ENCODE assay signal across 12 cellular contexts in the genomic region with DNA sequence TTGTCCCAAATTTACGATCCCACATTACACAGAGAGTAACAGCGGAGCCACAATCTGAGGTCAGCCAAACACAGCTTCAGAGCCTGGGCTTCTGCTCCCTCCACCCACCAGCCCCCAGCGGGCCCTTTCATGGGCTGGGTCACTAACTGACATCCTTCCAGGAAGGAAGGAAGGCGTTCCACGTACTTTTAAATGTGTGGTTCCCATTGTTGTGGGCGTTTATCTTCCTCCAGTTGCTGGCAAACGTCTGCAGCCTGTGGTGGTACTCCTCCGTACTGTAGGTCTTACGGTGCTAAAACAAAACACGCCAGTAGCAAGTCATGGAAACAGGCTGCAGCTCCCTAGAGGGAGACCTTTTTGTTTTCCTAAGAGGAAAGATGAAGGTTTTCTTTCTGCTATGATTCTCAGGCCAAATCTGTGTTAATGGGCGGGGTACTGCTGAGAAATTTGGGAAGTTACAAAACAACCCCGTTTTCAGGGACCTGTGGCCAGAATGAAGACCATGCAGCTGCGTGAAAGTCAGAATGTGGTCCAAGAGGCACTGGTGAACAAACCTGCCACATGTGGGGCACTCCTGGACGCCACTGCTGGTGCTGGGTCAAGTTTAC. TPM values are rescaled to one million over a fixed set of nuclear protein-coding genes. Genes with fewer than 3 reads are reported as not detected.
A peak's percentile ranks its signal among the peaks of the same experiment; 100 is the strongest.
DNase-seq lines count a peak whose midpoint lies in the region; ATAC-seq, FAIRE-seq and TF ChIP-seq lines count a peak whose summit lies in the region.
"Had no signal": no experiment of that assay in that cellular context is flagged by ENCODE, and none has a peak within 500 bp of the region (broad histone marks: within the 10 kb centered on the region; RNA-seq: fewer than 3 reads in every experiment).

No MANE protein-coding gene starts in this region.

- no peak for ATAC-seq in HepG2
- no peak for ATAC-seq in left lung
- no peak for ATAC-seq in GM18858 (IDR thresholded peaks at IDR 0.05; ENCODE audit: unreplicated experiment)
- no peak for ATAC-seq in GM18505 (IDR thresholded peaks at IDR 0.05; ENCODE audit: unreplicated experiment)
- ATAC-seq: esophagus mucosa had no signal

- TF ChIP-seq EP300 in HepG2 (IDR thresholded peaks at IDR 0.05; ENCODE audit: low read depth in 2 of 2, low read length in 2 of 2) (no peak), HepG2 (CRISPR knock-in tag; IDR thresholded peaks at IDR 0.05; ENCODE audit: borderline replicate concordance) (no peak)

- H2AFZ ChIP-seq in HepG2 (ENCODE audit: low read length) = no peak overlapping the region

- no peak for DNase-seq in HepG2 (ENCODE audit: low spot score)
- no peak for DNase-seq in activated T-helper 2 cell treated with anti-CD3 and anti-CD28 coated beads, Interferon-gamma antibody, Interleukin-2, Interleukin-4, amounts not matched to agents 10 μg/mL and 5 μg/mL and 100 μg/mL, durations not matched to agents 14 hours and 24 hours and 36 hours (ENCODE audit: low spot score)
- no peak for DNase-seq in left lung
- DNase-seq in vagina (ENCODE audit: extremely low spot score in 2 of 2) = no peak
- no peak for DNase-seq in HuH-7 (ENCODE audit: low spot score)
- DNase-seq: NCI-H2107, SW 1271 had no signal

- H3K27ac ChIP-seq in liver (ENCODE audit: low read depth in 1 of 2, low read length in 2 of 2) (no peak overlapping the region), HepG2 (ENCODE audit: extremely low read length, insufficient read depth, low read length) (no peak overlapping the region), left lung (peak overlapping the region; percentile 28 to 92), vagina (peak overlapping the region; percentile 15)

- peaks cover 8 to 22% (median 19%) of the 10 kb centered on the region in 4 donors for H3K4me1 ChIP-seq in liver (ENCODE audit: control insufficient read depth in 4 of 4, insufficient read depth in 4 of 4, low read length in 3 of 4)
- peaks cover 1% of the 10 kb centered on the region; the same call in 1 of the 2 replicates for H3K4me1 ChIP-seq in HepG2 (ENCODE audit: insufficient read depth, low read length)
- H3K4me1 ChIP-seq in left lung = peaks cover 16 to 81% of the 10 kb centered on the region in 2 donors
- H3K4me1 ChIP-seq in vagina = peaks cover 26% of the 10 kb centered on the region

- POLR2A ChIA-PET in HepG2 (lab: Yijun Ruan, JAX) = no interaction called here

- BruUV-seq in HepG2 (replicated peaks; lab: Mats Ljungman, UMichigan) = no TSS peak

- H3K4me3 Mint-ChIP-seq in activated T-helper 2 cell treated with anti-CD3 and anti-CD28 coated beads, Interferon-gamma antibody, Interleukin-2, Interleukin-4, amounts not matched to agents 10 μg/mL and 5 μg/mL and 100 μg/mL, durations not matched to agents 14 hours and 24 hours and 36 hours (ENCODE audit: low read depth) = peak overlapping the region; percentile 56
- H3K4me3 Mint-ChIP-seq: activated naive CD8-positive, alpha-beta T cell had no signal

- no peaks in the 10 kb centered on the region for H3K27me3 Mint-ChIP-seq in activated T-helper 2 cell treated with anti-CD3 and anti-CD28 coated beads, Interferon-gamma antibody, Interleukin-2, Interleukin-4, amounts not matched to agents 10 μg/mL and 5 μg/mL and 100 μg/mL, durations not matched to agents 14 hours and 24 hours and 36 hours (ENCODE audit: low read depth)

- peaks cover 24% of the 10 kb centered on the region for H3K4me1 Mint-ChIP-seq in activated T-helper 2 cell treated with anti-CD3 and anti-CD28 coated beads, Interferon-gamma antibody, Interleukin-2, Interleukin-4, amounts not matched to agents 10 μg/mL and 5 μg/mL and 100 μg/mL, durations not matched to agents 14 hours and 24 hours and 36 hours (ENCODE audit: low read depth)

- in situ Hi-C loops in HepG2 (cut with HindIII; ENCODE audit: extremely low pct_ligation_motif_present, low pct_unique_long_range_greater_than_20kb) = no loop called here

- CTCF ChIA-PET in HepG2 (lab: Yijun Ruan, JAX; ENCODE audit: low intra/inter-chr PET ratio, low total read pairs) = no interaction called here

- no peak overlapping the region for H3K4me2 ChIP-seq in HepG2 (ENCODE audit: low read depth, low read length)

- H3K36me3 ChIP-seq in liver (ENCODE audit: control insufficient read depth in 4 of 4, insufficient read depth in 3 of 4, low read depth in 1 of 4, low read length in 3 of 4) (peaks cover 3 to 18% (median 12%) of the 10 kb centered on the region in 4 donors), HepG2 (replicated peaks in 1 of 2; ENCODE audit: control insufficient read depth in 1 of 2, insufficient read depth in 2 of 2, low read length in 2 of 2) (peaks cover 17 to 52% of the 10 kb centered on the region in 2 experiments), left lung (peaks cover 0 to 70% of the 10 kb centered on the region in 2 donors), vagina (no peaks in the 10 kb centered on the region)

- H3K79me2 ChIP-seq in HepG2 (ENCODE audit: insufficient read depth, low read length) = peaks cover 3% of the 10 kb centered on the region

- intact Hi-C loops in HepG2 (cut with micrococcal nuclease; ENCODE audit: unreplicated experiment) = no loop called here
- intact Hi-C loops in activated T-helper 2 cell treated with anti-CD3 and anti-CD28 coated beads, Interferon-gamma antibody, Interleukin-2, Interleukin-4, amounts not matched to agents 10 μg/mL and 5 μg/mL and 100 μg/mL, durations not matched to agents 14 hours and 24 hours and 36 hours (cut with micrococcal nuclease) = loop anchor here (5.0 kb wide), 1 partner anchor 65 kb away; the partner anchor contains the start of gene MORF4L1
- intact Hi-C loops in left lung (cut with DNase I) = no loop called here
- intact Hi-C loops in vagina (cut with DNase I) = no loop called here

- no peak for FAIRE-seq in HepG2 (lab: Jason Lieb, UNC)

- no peak overlapping the region for H3K4me3 ChIP-seq in liver (ENCODE audit: low read depth in 1 of 3, low read length in 3 of 3)
- H3K4me3 ChIP-seq in HepG2 (replicated peaks in 1 of 3; ENCODE audit: insufficient read depth in 1 of 3, low read depth in 2 of 3, low read length in 3 of 3) = no peak overlapping the region
- peak overlapping the region in 1 of 2 donors; percentile 2 for H3K4me3 ChIP-seq in left lung
- H3K4me3 ChIP-seq in vagina = no peak overlapping the region

- TF ChIP-seq CTCF in liver (IDR thresholded peaks at IDR 0.05; ENCODE audit: low read depth, low read length, missing input control) (no peak), HepG2 (CRISPR knock-in tag; IDR thresholded peaks at IDR 0.05) (no peak), left lung (IDR thresholded peaks at IDR 0.05) (no peak), vagina (IDR thresholded peaks at IDR 0.05) (no peak)

- TF ChIP-seq RAD21 in liver (IDR thresholded peaks at IDR 0.05) (no peak), HepG2 (CRISPR knock-in tag; IDR thresholded peaks at IDR 0.05) (no peak)

- peak overlapping the region; percentile 67 for H3K27ac Mint-ChIP-seq in activated T-helper 2 cell treated with anti-CD3 and anti-CD28 coated beads, Interferon-gamma antibody, Interleukin-2, Interleukin-4, amounts not matched to agents 10 μg/mL and 5 μg/mL and 100 μg/mL, durations not matched to agents 14 hours and 24 hours and 36 hours
- H3K27ac Mint-ChIP-seq: activated naive CD8-positive, alpha-beta T cell had no signal

- H3K9ac ChIP-seq in liver (ENCODE audit: low read depth in 1 of 2, low read length in 2 of 2) (no peak overlapping the region), HepG2 (ENCODE audit: insufficient read depth, low read depth, low read length) (no peak overlapping the region)

- WGBS in liver = 73% methylated on average over 14 of the region's 14 CpGs
- WGBS in HepG2 (ENCODE audit: low lambda C conversion rate) = 96% methylated on average over 12 of the region's 14 CpGs

- no peaks in the 10 kb centered on the region for H4K20me1 ChIP-seq in HepG2 (ENCODE audit: insufficient read depth, low read length)

- H3K9me3 ChIP-seq in liver (ENCODE audit: control insufficient read depth in 4 of 4, low read length in 3 of 4) = no peaks in the 10 kb centered on the region
- no peaks in the 10 kb centered on the region for H3K9me3 ChIP-seq in HepG2 (ENCODE audit: low read length)
- no peaks in the 10 kb centered on the region for H3K9me3 ChIP-seq in left lung
- H3K9me3 ChIP-seq in vagina = no peaks in the 10 kb centered on the region

- peaks cover 27% of the 10 kb centered on the region for H3K36me3 Mint-ChIP-seq in activated T-helper 2 cell treated with anti-CD3 and anti-CD28 coated beads, Interferon-gamma antibody, Interleukin-2, Interleukin-4, amounts not matched to agents 10 μg/mL and 5 μg/mL and 100 μg/mL, durations not matched to agents 14 hours and 24 hours and 36 hours (ENCODE audit: low read depth)
- H3K36me3 Mint-ChIP-seq: activated naive CD8-positive, alpha-beta T cell had no signal

- H3K27me3 ChIP-seq in liver (ENCODE audit: control insufficient read depth in 4 of 4, insufficient read depth in 4 of 4, low read length in 3 of 4) (no peaks in the 10 kb centered on the region), HepG2 (ENCODE audit: control insufficient read depth in 1 of 2, insufficient read depth in 2 of 2, low read length in 2 of 2) (no peaks in the 10 kb centered on the region), left lung (no peaks in the 10 kb centered on the region), vagina (no peaks in the 10 kb centered on the region)

- no peak for TF ChIP-seq POLR2A in HepG2 (IDR thresholded peaks at IDR 0.05; ENCODE audit: insufficient read depth in 1 of 2, low read depth in 2 of 2, low read length in 2 of 2)
- TF ChIP-seq POLR2A in vagina (IDR thresholded peaks at IDR 0.05) = no peak
- no peak for TF ChIP-seq POLR2A in GM18505 (IDR thresholded peaks at IDR 0.05; ENCODE audit: borderline replicate concordance, extremely low read depth, insufficient read depth, insufficient read length)

- H3K9me3 Mint-ChIP-seq in activated T-helper 2 cell treated with anti-CD3 and anti-CD28 coated beads, Interferon-gamma antibody, Interleukin-2, Interleukin-4, amounts not matched to agents 10 μg/mL and 5 μg/mL and 100 μg/mL, durations not matched to agents 14 hours and 24 hours and 36 hours = no peaks in the 10 kb centered on the region

RNA-seq across cellular contexts. Expression of gene CTSH, which starts 7.6 kb away (rescaled TPM):
- 10 to 100 TPM; 46.3 to 73.3 TPM for total RNA-seq in liver
- 100 to 1,000 TPM; 118 to 162 TPM for polyA plus RNA-seq in liver
- total RNA-seq in HepG2 (2016; rRNA removed; fragmentation: Illumina TruSeq; extraction: Trizol) = 145 and 265 TPM in 2 replicates
- 38.3 and 41.8 TPM in 2 replicates for total RNA-seq in HepG2 (2016; cell fraction: cytosol; rRNA removed; fragmentation: Illumina TruSeq; extraction: Trizol; ENCODE audit: low read depth)
- total RNA-seq in HepG2 (2016; cell fraction: insoluble cytoplasmic fraction; rRNA removed; fragmentation: Illumina TruSeq; extraction: Trizol) = 147 and 263 TPM in 2 replicates
- total RNA-seq in HepG2 (2016; cell fraction: membrane; rRNA removed; fragmentation: Illumina TruSeq; extraction: Trizol) = 76.7 and 76.8 TPM in 2 replicates
- 192 and 212 TPM in 2 replicates for total RNA-seq in HepG2 (2016; cell fraction: nucleus; rRNA removed; fragmentation: Illumina TruSeq; extraction: Trizol)
- 653 and 707 TPM in 2 replicates for polyA plus RNA-seq in HepG2 (2011; rRNA removed)
- polyA plus RNA-seq in HepG2 (2011; cell fraction: cytosol; rRNA removed) = 619 and 690 TPM in 2 replicates
- polyA plus RNA-seq in HepG2 (2011; cell fraction: nucleus; rRNA removed) = 438 and 468 TPM in 2 replicates
- polyA plus RNA-seq in HepG2 (2012) = 370 and 429 TPM in 2 replicates
- 85.5 and 99.3 TPM in 2 replicates for polyA plus RNA-seq in HepG2 (2016; cell fraction: cytosol; fragmentation: Illumina TruSeq; extraction: Trizol; ENCODE audit: low read depth)
- 143 and 146 TPM in 2 replicates for polyA plus RNA-seq in HepG2 (2016; cell fraction: insoluble cytoplasmic fraction; fragmentation: Illumina TruSeq; extraction: Trizol; ENCODE audit: low read depth)
- 90.8 and 95.9 TPM in 2 replicates for polyA plus RNA-seq in HepG2 (2016; cell fraction: membrane; fragmentation: Illumina TruSeq; extraction: Trizol; ENCODE audit: low read depth)
- 337 and 346 TPM in 2 replicates for polyA plus RNA-seq in HepG2 (2016; cell fraction: nucleus; fragmentation: Illumina TruSeq; extraction: Trizol; ENCODE audit: insufficient read depth, low read depth)
- polyA minus RNA-seq in HepG2 (2011; rRNA and poly(A)+ RNA removed; ENCODE audit: low replicate concordance) = 0.44 and 261 TPM in 2 replicates
- polyA minus RNA-seq in HepG2 (2011; cell fraction: cytosol; rRNA and poly(A)+ RNA removed) = 172 and 190 TPM in 2 replicates
- polyA minus RNA-seq in HepG2 (2011; cell fraction: nucleus; rRNA and poly(A)+ RNA removed) = 126 and 165 TPM in 2 replicates
- total RNA-seq in activated T-helper 2 cell treated with anti-CD3 and anti-CD28 coated beads, Interferon-gamma antibody, Interleukin-2, Interleukin-4, amounts not matched to agents 10 μg/mL and 5 μg/mL and 100 μg/mL, durations not matched to agents 14 hours and 24 hours and 36 hours = 47.1 and 53.8 TPM in 2 replicates
- 1,000 to 10,000 TPM; 1,132 to 1,298 TPM for total RNA-seq in left lung
- total RNA-seq in vagina = 110 TPM

Comparison
In these comparisons a context has a peak if more than half of its experiments do, and no peak if none do; other contexts are left out.
1. H3K27ac ChIP-seq: peak in left lung (2 of 2) and vagina (single experiment); none in liver (0 of 2) and HepG2 (single experiment).